ENCODE assay signal across 23 cellular contexts in genomic region chr16:49336581-49336980, GRCh38. TPM values are rescaled to one million over a fixed set of nuclear protein-coding genes. Genes with fewer than 3 reads are reported as not detected.
DNase-seq lines count a peak whose midpoint lies in the region; ATAC-seq and TF ChIP-seq lines count a peak whose summit lies in the region.
"Had no signal": no experiment of that assay in that cellular context is flagged by ENCODE, and none has a peak within 500 bp of the region (broad histone marks: within the 10 kb centered on the region; RNA-seq: fewer than 3 reads in every experiment).

No MANE protein-coding gene starts in this region.

- no peaks in the 10 kb centered on the region for H3K4me1 Mint-ChIP-seq in type B pancreatic cell (ENCODE audit: unreplicated experiment)
- H3K4me1 Mint-ChIP-seq: CD4-positive, alpha-beta memory T cell had no signal

- H3K79me2 ChIP-seq in osteoblast (ENCODE audit: insufficient read depth, low read length): no peaks in the 10 kb centered on the region

- H3K27ac Mint-ChIP-seq in type B pancreatic cell: no peak overlapping the region
- H3K27ac Mint-ChIP-seq: CD4-positive, alpha-beta memory T cell; GM23338; H9 had no signal

- intact Hi-C loops in Right ventricle myocardium inferior (cut with DNase I) (no loop called here), esophagus muscularis mucosa (cut with DNase I) (no loop called here)

- peaks cover 60% of the 10 kb centered on the region for H3K27me3 Mint-ChIP-seq in type B pancreatic cell

- no peaks in the 10 kb centered on the region for H3K36me3 Mint-ChIP-seq in type B pancreatic cell
- H3K36me3 Mint-ChIP-seq: CD4-positive, alpha-beta memory T cell had no signal

- TF ChIP-seq CTCF in right atrium auricular region (IDR thresholded peaks at IDR 0.05) (no peak), esophagus muscularis mucosa (IDR thresholded peaks at IDR 0.05) (no peak), osteoblast (IDR thresholded peaks at IDR 0.05; ENCODE audit: extremely low read depth, low read depth, low read length) (no peak), type B pancreatic cell (conservative IDR thresholded peaks at IDR 0.05) (no peak)

- no peaks in the 10 kb centered on the region for H3K27me3 ChIP-seq in right atrium auricular region
- peaks cover 0 to 45% (median 0%) of the 10 kb centered on the region in 4 donors for H3K27me3 ChIP-seq in esophagus muscularis mucosa
- no peaks in the 10 kb centered on the region for H3K27me3 ChIP-seq in osteoblast (ENCODE audit: insufficient read depth, low read length)

- ATAC-seq in Right ventricle myocardium inferior: no peak
- no peak for ATAC-seq in HG03095 (IDR thresholded peaks at IDR 0.05; ENCODE audit: unreplicated experiment)
- ATAC-seq in HG02840 (IDR thresholded peaks at IDR 0.05; ENCODE audit: low FRiP score, unreplicated experiment): no peak
- ATAC-seq: GM23338, HCT116 had no signal

- H3K4me3 ChIP-seq in right atrium auricular region (no peak overlapping the region), esophagus muscularis mucosa (no peak overlapping the region), osteoblast (ENCODE audit: insufficient read depth, low read length) (no peak overlapping the region)
- H3K4me3 ChIP-seq: GM23338 had no signal

- no peaks in the 10 kb centered on the region for H4K20me1 ChIP-seq in osteoblast (ENCODE audit: insufficient read depth, low read length)

- no peak overlapping the region for H3K4me2 ChIP-seq in osteoblast (ENCODE audit: insufficient read depth, low read length)
- H3K4me2 ChIP-seq: GM23338 had no signal

- H3K36me3 ChIP-seq in right atrium auricular region (no peaks in the 10 kb centered on the region), esophagus muscularis mucosa (no peaks in the 10 kb centered on the region), osteoblast (ENCODE audit: insufficient read depth, low read length) (no peaks in the 10 kb centered on the region)

- H2AFZ ChIP-seq in osteoblast (ENCODE audit: low read length): no peak overlapping the region

- TF ChIP-seq POLR2A in esophagus muscularis mucosa (IDR thresholded peaks at IDR 0.05; ENCODE audit: low read depth): no peak

- H3K4me1 ChIP-seq in right atrium auricular region (no peaks in the 10 kb centered on the region), esophagus muscularis mucosa (no peaks in the 10 kb centered on the region), osteoblast (ENCODE audit: insufficient read depth, low read length) (no peaks in the 10 kb centered on the region)

- no peaks in the 10 kb centered on the region for H3K9me3 Mint-ChIP-seq in type B pancreatic cell
- H3K9me3 Mint-ChIP-seq: GM23338, H9 had no signal

- H3K9me3 ChIP-seq in right atrium auricular region (no peaks in the 10 kb centered on the region), esophagus muscularis mucosa (no peaks in the 10 kb centered on the region), osteoblast (ENCODE audit: low read depth, low read length) (no peaks in the 10 kb centered on the region)

- no peak for TF ChIP-seq EP300 in esophagus muscularis mucosa (IDR thresholded peaks at IDR 0.05)

- H3K27ac ChIP-seq in right atrium auricular region (no peak overlapping the region), esophagus muscularis mucosa (replicated peaks in 1 of 4) (no peak overlapping the region), osteoblast (ENCODE audit: low read depth, low read length) (no peak overlapping the region)

- 91% methylated on average over 3 of the region's 3 CpGs for WGBS in esophagus muscularis mucosa

- DNase-seq in right atrium auricular region (ENCODE audit: low spot score): peak; percentile 4
- DNase-seq in Right ventricle myocardium inferior (ENCODE audit: missing footprints): no peak
- peak; percentile 62 for DNase-seq in esophagus muscularis mucosa (ENCODE audit: extremely low spot score)
- peak; percentile 31 for DNase-seq in osteoblast (ENCODE audit: insufficient read length, low spot score, missing footprints)
- peak; percentile 16 for DNase-seq in type B pancreatic cell (ENCODE audit: extremely low spot score, unreplicated experiment)
- DNase-seq in stimulated activated CD4-positive, alpha-beta T cell treated with anti-CD3 and anti-CD28 coated beads, Interleukin-12 subunit alpha, Interleukin-12 subunit beta, amount 100 ng/mL, for 4 hours: no peak
- DNase-seq: C1 segment of cervical spinal cord; Calu3; CD4-positive, alpha-beta memory T cell; COR-L47; DMS53; DMS79 treated with DMSO at 0.1 percent for 48 hours; GF-D8; H9 had no signal

- no peak overlapping the region for H3K4me3 Mint-ChIP-seq in type B pancreatic cell
- H3K4me3 Mint-ChIP-seq: CD4-positive, alpha-beta memory T cell; GM23338; H9 had no signal

RNA-seq across cellular contexts. Expression of gene C16orf78, which starts 37.0 kb away (rescaled TPM):
- total RNA-seq in right atrium auricular region (not detected), Right ventricle myocardium inferior (not detected), esophagus muscularis mucosa (not detected), osteoblast (not detected in 2 replicates), type B pancreatic cell (ENCODE audit: low replicate concordance) (not detected in 2 replicates)
- total RNA-seq: A172; A673; Calu3; CD4-positive, alpha-beta memory T cell; Daoy; G401; GM23338; H4; H9 had no signal

RNA-seq across cellular contexts. Expression of gene CBLN1, which starts 54.9 kb away (rescaled TPM):
- total RNA-seq in right atrium auricular region: 1 to 10 TPM in 1 of 2 donors, under 1 TPM in 1; 0.98 to 1.9 TPM
- 0.89 TPM for total RNA-seq in Right ventricle myocardium inferior
- total RNA-seq in esophagus muscularis mucosa: 1 to 10 TPM in 1 of 4 donors, under 1 TPM in 2, not detected in 1; 0.32 to 1.4 (median 0.83) TPM
- not detected in 2 replicates for total RNA-seq in osteoblast
- 5.8 and 11.3 TPM in 2 replicates for total RNA-seq in type B pancreatic cell (ENCODE audit: low replicate concordance)
- total RNA-seq: A172; A673; Calu3; CD4-positive, alpha-beta memory T cell had no signal

Comparison
In these comparisons a context has a peak if more than half of its experiments do, and no peak if none do; other contexts are left out.
1. DNase-seq: peak in right atrium auricular region (single experiment), esophagus muscularis mucosa (single experiment), osteoblast (single experiment) and type B pancreatic cell (single experiment); none in Right ventricle myocardium inferior (single experiment) and stimulated activated CD4-positive, alpha-beta T cell treated with anti-CD3 and anti-CD28 coated beads, Interleukin-12 subunit alpha, Interleukin-12 subunit beta, amount 100 ng/mL, for 4 hours (single experiment).